In genomic region chr12:1883513-1883912, GRCh38 we compare ENCODE assay signal across 16 cellular contexts. TPM values are rescaled to one million over a fixed set of nuclear protein-coding genes. Genes with fewer than 3 reads are reported as not detected.
DNase-seq lines count a peak whose midpoint lies in the region; ATAC-seq, FAIRE-seq and TF ChIP-seq lines count a peak whose summit lies in the region.
"Had no signal": no experiment of that assay in that cellular context is flagged by ENCODE, and none has a peak within 500 bp of the region (broad histone marks: within the 10 kb centered on the region; RNA-seq: fewer than 3 reads in every experiment).

No MANE protein-coding gene starts in this region.

- TF ChIP-seq CTCF in coronary artery (IDR thresholded peaks at IDR 0.05) (no peak), RWPE1 (conservative IDR thresholded peaks at IDR 0.05; ENCODE audit: low read depth) (no peak)

- CTCF ChIA-PET in RWPE1 (lab: Yijun Ruan, JAX): interaction anchor here (0.7 kb wide), 1 partner anchor 88 kb away, joined by 3 read pairs; no protein-coding TSS in a partner anchor

- ATAC-seq in left lobe of liver: no peak
- ATAC-seq: GM23338 had no signal

- no peaks in the 10 kb centered on the region for H3K36me3 Mint-ChIP-seq in activated CD4-positive, alpha-beta T cell treated with anti-CD3 and anti-CD28 coated beads, Interleukin-2, amount 10 ng/mL, durations not matched to agents 24 days and 14 days (ENCODE audit: low read depth)
- H3K36me3 Mint-ChIP-seq: CD4-positive, CD25-positive, alpha-beta regulatory T cell had no signal

- POLR2A ChIA-PET in RWPE1 (lab: Yijun Ruan, JAX; ENCODE audit: low non-redundant PET): no interaction called here

- FAIRE-seq in urothelium cell line (lab: Jason Lieb, UNC): peak; percentile 85

- H3K4me3 Mint-ChIP-seq in activated CD4-positive, alpha-beta T cell treated with anti-CD3 and anti-CD28 coated beads, Interleukin-2, amount 10 ng/mL, durations not matched to agents 24 days and 14 days: no peak overlapping the region
- H3K4me3 Mint-ChIP-seq: CD4-positive, CD25-positive, alpha-beta regulatory T cell; GM23338; H9 had no signal

- peak; percentile 40 for DNase-seq in activated CD4-positive, alpha-beta T cell treated with anti-CD3 and anti-CD28 coated beads, Interleukin-2, amount 10 ng/mL, durations not matched to agents 24 days and 14 days
- DNase-seq in activated CD4-positive, alpha-beta T cell treated with anti-CD3 and anti-CD28 coated beads, Interleukin-2, amount 50 U/mL, for 4 hours: no peak
- DNase-seq in coronary artery (ENCODE audit: low spot score): peak; percentile 55
- DNase-seq in left lobe of liver (ENCODE audit: low spot score): peak; percentile 26
- DNase-seq in urothelium cell line (ENCODE audit: low spot score): no peak
- no peak for DNase-seq in HT-29 (ENCODE audit: low spot score)
- no peak for DNase-seq in RWPE1 (ENCODE audit: low spot score)
- DNase-seq in medulla oblongata (ENCODE audit: extremely low spot score): no peak
- DNase-seq: 8988T; ACHN; CD4-positive, CD25-positive, alpha-beta regulatory T cell; DMS53; GF-D8; H9 had no signal

- H3K9me3 Mint-ChIP-seq in activated CD4-positive, alpha-beta T cell treated with anti-CD3 and anti-CD28 coated beads, Interleukin-2, amount 10 ng/mL, durations not matched to agents 24 days and 14 days: no peaks in the 10 kb centered on the region
- H3K9me3 Mint-ChIP-seq: GM23338 had no signal

- H3K27ac ChIP-seq in coronary artery: no peak overlapping the region
- no peak overlapping the region for H3K27ac ChIP-seq in RWPE1
- H3K27ac ChIP-seq: BLaER1 treated with 17β-estradiol and CSF1 and Interleukin-3, amounts not matched to agents 10 nM and 100 nM had no signal

- H3K4me1 Mint-ChIP-seq in activated CD4-positive, alpha-beta T cell treated with anti-CD3 and anti-CD28 coated beads, Interleukin-2, amount 10 ng/mL, durations not matched to agents 24 days and 14 days: no peaks in the 10 kb centered on the region
- H3K4me1 Mint-ChIP-seq: CD4-positive, CD25-positive, alpha-beta regulatory T cell had no signal

- intact Hi-C loops in activated CD4-positive, alpha-beta T cell treated with anti-CD3 and anti-CD28 coated beads, Interleukin-2, amount 10 ng/mL, durations not matched to agents 24 days and 14 days (cut with micrococcal nuclease): no loop called here

- no peak overlapping the region for H3K4me3 ChIP-seq in coronary artery
- H3K4me3 ChIP-seq: BLaER1 treated with 17β-estradiol and CSF1 and Interleukin-3, amounts not matched to agents 10 nM and 100 nM; GM23338 had no signal

- peaks cover 3% of the 10 kb centered on the region for H3K27me3 Mint-ChIP-seq in activated CD4-positive, alpha-beta T cell treated with anti-CD3 and anti-CD28 coated beads, Interleukin-2, amount 10 ng/mL, durations not matched to agents 24 days and 14 days

- no peak overlapping the region for H3K27ac Mint-ChIP-seq in activated CD4-positive, alpha-beta T cell treated with anti-CD3 and anti-CD28 coated beads, Interleukin-2, amount 10 ng/mL, durations not matched to agents 24 days and 14 days
- H3K27ac Mint-ChIP-seq: CD4-positive, CD25-positive, alpha-beta regulatory T cell; GM23338; H9 had no signal

RNA-seq across cellular contexts. Expression of gene CACNA2D4, which starts 34.9 kb away (rescaled TPM):
- 6.3 and 6.8 TPM in 2 replicates for total RNA-seq in activated CD4-positive, alpha-beta T cell treated with anti-CD3 and anti-CD28 coated beads, Interleukin-2, amount 10 ng/mL, durations not matched to agents 24 days and 14 days
- total RNA-seq in left lobe of liver: 0.83 TPM
- total RNA-seq in HT-29 (2014; rRNA removed; shearing (Covaris generic)): 0.81 and 3.4 TPM in 2 replicates

Comparison
In these comparisons a context has a peak if more than half of its experiments do, and no peak if none do; other contexts are left out.
1. DNase-seq: peak in activated CD4-positive, alpha-beta T cell treated with anti-CD3 and anti-CD28 coated beads, Interleukin-2, amount 10 ng/mL, durations not matched to agents 24 days and 14 days (single experiment), coronary artery (single experiment) and left lobe of liver (single experiment); none in activated CD4-positive, alpha-beta T cell treated with anti-CD3 and anti-CD28 coated beads, Interleukin-2, amount 50 U/mL, for 4 hours (0 of 2), urothelium cell line (single experiment), HT-29 (single experiment), RWPE1 (single experiment) and medulla oblongata (single experiment).